15 cellular contexts compared by ENCODE assay signal in genomic region chr3:78867409-78868372, GRCh38.
A peak's percentile ranks its signal among the peaks of the same experiment; 100 is the strongest.
DNase-seq lines count a peak whose midpoint lies in the region; ATAC-seq lines count a peak whose summit lies in the region.
"Had no signal": no experiment of that assay in that cellular context is flagged by ENCODE, and none has a peak within 500 bp of the region (broad histone marks: within the 10 kb centered on the region; RNA-seq: fewer than 3 reads in every experiment).

No MANE protein-coding gene starts in this region.

- DNase-seq in NCI-H524 (lab: John Stamatoyannopoulos, UW) (peak; percentile 13 to 34), NCI-H524 treated with DMSO at 0.1 percent for 48 hours (lab: John Stamatoyannopoulos, UW) (no peak), NCI-H748 treated with DMSO at 0.1 percent for 48 hours (lab: John Stamatoyannopoulos, UW) (peak; percentile 18), fibroblast of peridontal ligament (ENCODE audit: extremely low read depth) (peak; percentile 85), midbrain (lab: John Stamatoyannopoulos, UW) (no peak)
- no peak for DNase-seq in activated CD4-positive, alpha-beta memory T cell treated with anti-CD3 and anti-CD28 coated beads for 36 hours
- DNase-seq: activated naive CD4-positive, alpha-beta T cell treated with anti-CD3 and anti-CD28 coated beads, Interleukin-2, amount 10 ng/mL, durations not matched to agents 7 days and 5 days; DMS79; esophagus squamous epithelium; mucosa of descending colon; SJCRH30; stimulated activated CD4-positive, alpha-beta T cell treated with anti-CD3 and anti-CD28 coated beads, Interleukin-2, amount 100 ng/mL, for 48 hours had no signal

- no peak overlapping the region for H3K27ac Mint-ChIP-seq in activated CD4-positive, alpha-beta memory T cell treated with anti-CD3 and anti-CD28 coated beads for 36 hours
- H3K27ac Mint-ChIP-seq: activated naive CD4-positive, alpha-beta T cell treated with anti-CD3 and anti-CD28 coated beads, Interleukin-2, amount 10 ng/mL, durations not matched to agents 7 days and 5 days had no signal

- H3K36me3 Mint-ChIP-seq in activated CD4-positive, alpha-beta memory T cell treated with anti-CD3 and anti-CD28 coated beads for 36 hours = no peaks in the 10 kb centered on the region
- H3K36me3 Mint-ChIP-seq: activated naive CD4-positive, alpha-beta T cell treated with anti-CD3 and anti-CD28 coated beads, Interleukin-2, amount 10 ng/mL, durations not matched to agents 7 days and 5 days had no signal

- H3K9me3 Mint-ChIP-seq in activated CD4-positive, alpha-beta memory T cell treated with anti-CD3 and anti-CD28 coated beads for 36 hours = peaks cover 11% of the 10 kb centered on the region
- H3K9me3 Mint-ChIP-seq: activated naive CD4-positive, alpha-beta T cell treated with anti-CD3 and anti-CD28 coated beads, Interleukin-2, amount 10 ng/mL, durations not matched to agents 7 days and 5 days had no signal

- H3K27me3 ChIP-seq in skeletal muscle satellite cell (ENCODE audit: control insufficient read depth, insufficient read depth, low read length) = no peaks in the 10 kb centered on the region
- H3K27me3 ChIP-seq: esophagus squamous epithelium, SJCRH30 had no signal

- H3K4me2 ChIP-seq in skeletal muscle satellite cell (ENCODE audit: low read length) = peak overlapping the region; percentile 27

- H3K27me3 Mint-ChIP-seq in activated CD4-positive, alpha-beta memory T cell treated with anti-CD3 and anti-CD28 coated beads for 36 hours = no peaks in the 10 kb centered on the region
- H3K27me3 Mint-ChIP-seq: activated naive CD4-positive, alpha-beta T cell treated with anti-CD3 and anti-CD28 coated beads, Interleukin-2, amount 10 ng/mL, durations not matched to agents 7 days and 5 days had no signal

- no peak overlapping the region for H3K4me3 Mint-ChIP-seq in activated CD4-positive, alpha-beta memory T cell treated with anti-CD3 and anti-CD28 coated beads for 36 hours
- H3K4me3 Mint-ChIP-seq: activated naive CD4-positive, alpha-beta T cell treated with anti-CD3 and anti-CD28 coated beads, Interleukin-2, amount 10 ng/mL, durations not matched to agents 7 days and 5 days had no signal

- no peak overlapping the region for H3K4me3 ChIP-seq in skeletal muscle satellite cell (ENCODE audit: low read length)
- H3K4me3 ChIP-seq: esophagus squamous epithelium, GM12878, mucosa of descending colon, SJCRH30 had no signal

- H3K4me1 ChIP-seq in skeletal muscle satellite cell (ENCODE audit: control insufficient read depth, insufficient read depth, low read length) = peaks cover 21% of the 10 kb centered on the region
- H3K4me1 ChIP-seq: esophagus squamous epithelium, SJCRH30 had no signal

- CTCF ChIA-PET in activated CD4-positive, alpha-beta memory T cell treated with anti-CD3 and anti-CD28 coated beads for 36 hours (lab: Charles Lee) = no interaction called here

- no peaks in the 10 kb centered on the region for H3K4me1 Mint-ChIP-seq in activated CD4-positive, alpha-beta memory T cell treated with anti-CD3 and anti-CD28 coated beads for 36 hours (ENCODE audit: low read depth)
- H3K4me1 Mint-ChIP-seq: activated naive CD4-positive, alpha-beta T cell treated with anti-CD3 and anti-CD28 coated beads, Interleukin-2, amount 10 ng/mL, durations not matched to agents 7 days and 5 days had no signal

- H3K9me3 ChIP-seq in skeletal muscle satellite cell (replicated peaks; ENCODE audit: low read length) = no peaks in the 10 kb centered on the region
- H3K9me3 ChIP-seq: esophagus squamous epithelium, mucosa of descending colon, SJCRH30 had no signal

- POLR2A ChIA-PET in activated CD4-positive, alpha-beta memory T cell treated with anti-CD3 and anti-CD28 coated beads for 36 hours (lab: Charles Lee) = no interaction called here

- no peak for ATAC-seq in HG03159 (IDR thresholded peaks at IDR 0.05; ENCODE audit: unreplicated experiment)
- ATAC-seq: GM12878, mucosa of descending colon had no signal

- H3K9ac ChIP-seq in skeletal muscle satellite cell (ENCODE audit: low read depth, low read length) = no peak overlapping the region

- intact Hi-C loops in activated CD4-positive, alpha-beta memory T cell treated with anti-CD3 and anti-CD28 coated beads for 36 hours (cut with micrococcal nuclease) = no loop called here

- H3K36me3 ChIP-seq in skeletal muscle satellite cell (ENCODE audit: insufficient read depth, low read length) = no peaks in the 10 kb centered on the region
- H3K36me3 ChIP-seq: esophagus squamous epithelium, SJCRH30 had no signal

Comparison
In these comparisons a context has a peak if more than half of its experiments do, and no peak if none do; other contexts are left out.
1. DNase-seq: peak in NCI-H524 (2 of 2), NCI-H748 treated with DMSO at 0.1 percent for 48 hours (single experiment) and fibroblast of peridontal ligament (single experiment); none in NCI-H524 treated with DMSO at 0.1 percent for 48 hours (single experiment), midbrain (single experiment) and activated CD4-positive, alpha-beta memory T cell treated with anti-CD3 and anti-CD28 coated beads for 36 hours (single experiment).